Comparison of ENCODE assay signal across 8 cellular contexts in the genomic region with DNA sequence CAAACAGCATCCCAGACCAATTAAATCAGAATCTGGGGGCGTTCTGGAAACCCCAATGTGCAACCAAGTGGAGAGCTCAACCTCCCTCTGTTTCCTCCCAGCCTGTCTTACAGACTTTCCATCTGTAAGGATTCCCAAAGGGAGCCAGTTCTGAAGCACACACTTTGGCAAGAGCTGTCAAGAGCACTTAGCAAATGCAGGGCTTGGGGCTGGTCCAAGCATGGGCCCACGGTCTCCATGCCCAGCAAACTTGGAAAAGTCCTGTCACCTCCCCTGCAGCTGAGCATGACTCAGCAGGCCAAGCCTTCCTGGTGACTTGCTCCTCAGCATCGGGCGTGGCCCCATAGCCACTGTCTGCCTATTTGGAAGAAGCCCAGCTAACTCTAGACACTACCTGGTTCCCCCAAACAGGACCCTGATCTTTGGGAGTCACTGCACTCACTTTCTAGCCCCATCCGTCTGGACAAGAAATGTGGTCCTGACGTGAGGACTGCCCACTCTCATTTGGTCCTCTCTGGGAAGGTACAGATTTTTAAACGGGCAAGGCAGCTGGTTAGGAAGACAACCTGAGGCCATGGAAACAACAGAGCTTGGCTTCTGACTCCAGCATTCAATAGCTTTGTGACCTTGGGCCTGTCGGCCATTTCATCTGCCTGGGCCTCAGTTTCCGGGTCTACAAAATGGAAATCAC. TPM values are rescaled to one million over a fixed set of nuclear protein-coding genes. Genes with fewer than 3 reads are reported as not detected.
DNase-seq lines count a peak whose midpoint lies in the region; ATAC-seq and TF ChIP-seq lines count a peak whose summit lies in the region.

No MANE protein-coding gene starts in this region.

- DNase-seq in NCI-H748 (lab: John Stamatoyannopoulos, UW; ENCODE audit: unreplicated experiment), result peak; percentile 56
- DNase-seq in NCI-H748 treated with DMSO at 0.1 percent for 48 hours (lab: John Stamatoyannopoulos, UW), result no peak
- peak; percentile 29 to 37 for DNase-seq in SJCRH30
- peak; percentile 88 for DNase-seq in coronary artery (ENCODE audit: low spot score)
- DNase-seq in mesenchymal stem cell, result peak; percentile 90
- DNase-seq in tibial artery, result peak; percentile 77 to 96

- H3K4me2 ChIP-seq in mesenchymal stem cell (ENCODE audit: low read length, poor library complexity, severe bottlenecking), result no peak overlapping the region

- no peak overlapping the region for H3K23ac ChIP-seq in mesenchymal stem cell (ENCODE audit: low read length in 2 of 2)

- peak overlapping the region; percentile 66 for H4K8ac ChIP-seq in mesenchymal stem cell (ENCODE audit: low read length)

- peak overlapping the region; percentile 71 for H2BK120ac ChIP-seq in mesenchymal stem cell (ENCODE audit: low read depth, low read length)

- TF ChIP-seq CTCF in coronary artery (IDR thresholded peaks at IDR 0.05) (no peak), tibial artery (IDR thresholded peaks at IDR 0.05) (no peak)

- no peaks in the 10 kb centered on the region for H3K27me3 ChIP-seq in SJCRH30
- H3K27me3 ChIP-seq in mesenchymal stem cell (ENCODE audit: control insufficient read depth in 1 of 2, insufficient read depth in 1 of 2, low read length in 2 of 2), result no peaks in the 10 kb centered on the region
- no peaks in the 10 kb centered on the region for H3K27me3 ChIP-seq in tibial artery

- H2BK12ac ChIP-seq in mesenchymal stem cell (ENCODE audit: low read length in 2 of 2), result peak overlapping the region; percentile 37 to 82

- intact Hi-C loops in tibial artery (cut with DNase I; ENCODE audit: low total_unique reads), result no loop called here

- peak overlapping the region; percentile 94 for H2AK5ac ChIP-seq in mesenchymal stem cell (ENCODE audit: low read length, severe bottlenecking)

- H3K4me1 ChIP-seq in SJCRH30, result peaks cover 49% of the 10 kb centered on the region
- peaks cover 71% of the 10 kb centered on the region for H3K4me1 ChIP-seq in mesenchymal stem cell (ENCODE audit: control insufficient read depth, insufficient read depth, low read depth, low read length)
- H3K4me1 ChIP-seq in tibial artery, result peaks cover 0 to 95% (median 72%) of the 10 kb centered on the region in 4 donors

- no peak overlapping the region for H3K14ac ChIP-seq in mesenchymal stem cell (ENCODE audit: low read length in 2 of 2)

- H2AFZ ChIP-seq in mesenchymal stem cell (ENCODE audit: low read depth, low read length), result no peak overlapping the region

- H3K4ac ChIP-seq in mesenchymal stem cell (ENCODE audit: low read depth in 1 of 2, low read length in 2 of 2), result peak overlapping the region; percentile 80 to 94

- 67% methylated on average over 9 of the region's 9 CpGs for WGBS in mesenchymal stem cell

- peaks cover 46% of the 10 kb centered on the region for H3K36me3 ChIP-seq in SJCRH30
- peaks cover 0 to 69% of the 10 kb centered on the region in 2 experiments for H3K36me3 ChIP-seq in mesenchymal stem cell (ENCODE audit: control insufficient read depth in 1 of 2, insufficient read depth in 2 of 2, low read depth in 1 of 2, low read length in 2 of 2)
- H3K36me3 ChIP-seq in tibial artery, result peaks cover 0 to 27% (median 12%) of the 10 kb centered on the region in 3 donors

- peak overlapping the region; percentile 76 to 97 for H3K18ac ChIP-seq in mesenchymal stem cell (ENCODE audit: low read depth in 1 of 2, low read length in 2 of 2)

- peak overlapping the region; percentile 14 for H3K9ac ChIP-seq in mesenchymal stem cell (ENCODE audit: low read length)

- no peak for ATAC-seq in GM19035 (IDR thresholded peaks at IDR 0.05; ENCODE audit: unreplicated experiment)
- ATAC-seq in HG02798 (IDR thresholded peaks at IDR 0.05; ENCODE audit: poor library complexity, unreplicated experiment), result no peak

- no peaks in the 10 kb centered on the region for H3K9me3 ChIP-seq in SJCRH30 (replicated peaks)
- no peaks in the 10 kb centered on the region for H3K9me3 ChIP-seq in mesenchymal stem cell (ENCODE audit: control insufficient read depth, low read length)
- H3K9me3 ChIP-seq in tibial artery, result no peaks in the 10 kb centered on the region

- H2BK5ac ChIP-seq in mesenchymal stem cell (ENCODE audit: low read depth, low read length, poor library complexity, severe bottlenecking), result peak overlapping the region; percentile 76

- peak overlapping the region; percentile 89 for H3K27ac ChIP-seq in SJCRH30
- H3K27ac ChIP-seq in coronary artery, result peak overlapping the region; percentile 69 to 89
- H3K27ac ChIP-seq in mesenchymal stem cell (ENCODE audit: low read length, poor library complexity, severe bottlenecking), result peak overlapping the region; percentile 87
- peak overlapping the region; percentile 72 to 84 for H3K27ac ChIP-seq in tibial artery

- H3K79me1 ChIP-seq in mesenchymal stem cell (replicated peaks; ENCODE audit: low read length, poor library complexity, severe bottlenecking), result peaks cover 24% of the 10 kb centered on the region

- H2BK15ac ChIP-seq in mesenchymal stem cell (ENCODE audit: low read depth, poor library complexity, severe bottlenecking), result no peak overlapping the region

- H4K91ac ChIP-seq in mesenchymal stem cell (ENCODE audit: low read length), result peak overlapping the region; percentile 40

- no peak overlapping the region for H3K4me3 ChIP-seq in SJCRH30
- H3K4me3 ChIP-seq in coronary artery, result no peak overlapping the region
- peak overlapping the region in 1 of 2 experiments; percentile 25 for H3K4me3 ChIP-seq in mesenchymal stem cell (ENCODE audit: insufficient read depth in 1 of 2, low read depth in 1 of 2, low read length in 2 of 2)
- no peak overlapping the region for H3K4me3 ChIP-seq in tibial artery

RNA-seq across cellular contexts. Expression of gene SLC2A1, which starts 16.9 kb away (rescaled TPM):
- 64.8 and 73.2 TPM in 2 replicates for total RNA-seq in SJCRH30 (2014; rRNA removed; shearing (Covaris generic))
- polyA plus RNA-seq in mesenchymal stem cell (2013, experiment 1 of 2), result 64.6 TPM
- polyA plus RNA-seq in mesenchymal stem cell (2013, experiment 2 of 2), result 64.8 TPM
